Comparison of ENCODE assay signal across 12 cellular contexts in the genomic region with DNA sequence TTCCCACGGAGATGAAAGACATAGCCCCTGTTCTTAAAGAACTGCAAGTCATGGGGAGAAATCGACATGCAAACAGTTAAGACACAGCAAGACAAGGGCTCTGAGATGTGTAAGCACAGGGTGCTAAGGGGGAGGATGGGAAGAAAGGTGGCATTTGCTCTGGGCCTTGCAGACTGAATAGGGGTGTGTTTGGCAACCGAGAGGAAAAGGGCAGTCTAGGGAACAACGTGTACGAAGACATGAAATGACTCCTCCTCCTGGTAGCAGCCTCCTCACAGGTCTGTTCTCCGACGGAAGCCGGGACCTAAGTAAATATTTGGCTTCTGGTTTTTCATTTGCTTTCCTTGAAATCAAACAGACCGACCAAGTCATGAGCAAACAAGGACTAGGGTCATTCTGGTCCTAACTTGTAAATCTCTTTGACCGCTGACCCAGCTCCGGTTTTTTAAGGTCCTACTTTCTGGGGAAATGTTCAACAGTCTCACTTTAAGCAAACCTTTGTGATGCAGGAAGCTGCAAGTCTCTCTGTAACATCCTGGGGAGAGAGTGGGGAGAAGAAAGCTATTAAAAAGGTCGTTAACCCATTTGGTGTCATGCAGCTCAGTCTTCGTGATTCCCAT. TPM values are rescaled to one million over a fixed set of nuclear protein-coding genes. Genes with fewer than 3 reads are reported as not detected.
A peak's percentile ranks its signal among the peaks of the same experiment; 100 is the strongest.
DNase-seq lines count a peak whose midpoint lies in the region; ATAC-seq, FAIRE-seq and TF ChIP-seq lines count a peak whose summit lies in the region.
"Had no signal": no experiment of that assay in that cellular context is flagged by ENCODE, and none has a peak within 500 bp of the region (broad histone marks: within the 10 kb centered on the region; RNA-seq: fewer than 3 reads in every experiment).

No MANE protein-coding gene starts in this region.

- peak; percentile 50 for ATAC-seq in activated T-helper 17 cell treated with anti-CD3 and anti-CD28 coated beads, Interleukin-2, amount 50 U/mL, for 72 hours (replicated peaks)
- no peak for ATAC-seq in GM18907 (IDR thresholded peaks at IDR 0.05; ENCODE audit: unreplicated experiment)
- no peak for ATAC-seq in GM21526 (IDR thresholded peaks at IDR 0.05; ENCODE audit: low FRiP score, unreplicated experiment)

- in situ Hi-C loops in transverse colon (cut with MboI; ENCODE audit: low pct_ligation_motif_present in 1 of 4, low pct_unique_long_range_greater_than_20kb in 1 of 4, low sequenced_read_pairs in 3 of 4) = no loop called here

- H3K36me3 Mint-ChIP-seq in activated naive CD4-positive, alpha-beta T cell treated with anti-CD3 and anti-CD28 coated beads for 36 hours (ENCODE audit: low read depth) = no peaks in the 10 kb centered on the region
- no peaks in the 10 kb centered on the region for H3K36me3 Mint-ChIP-seq in activated T-helper 17 cell treated with anti-CD3 and anti-CD28 coated beads, Interleukin-2, amount 50 U/mL, for 72 hours (ENCODE audit: low read depth)
- H3K36me3 Mint-ChIP-seq: naive B cell had no signal

- H3K27me3 ChIP-seq in transverse colon = no peaks in the 10 kb centered on the region

- peak overlapping the region; percentile 56 for H3K4me3 Mint-ChIP-seq in activated naive CD4-positive, alpha-beta T cell treated with anti-CD3 and anti-CD28 coated beads for 36 hours
- peak overlapping the region; percentile 56 for H3K4me3 Mint-ChIP-seq in activated T-helper 17 cell treated with anti-CD3 and anti-CD28 coated beads, Interleukin-2, amount 50 U/mL, for 72 hours
- H3K4me3 Mint-ChIP-seq: naive B cell had no signal

- peaks cover 45% of the 10 kb centered on the region for H3K4me1 Mint-ChIP-seq in activated naive CD4-positive, alpha-beta T cell treated with anti-CD3 and anti-CD28 coated beads for 36 hours (ENCODE audit: low read depth)
- H3K4me1 Mint-ChIP-seq in activated T-helper 17 cell treated with anti-CD3 and anti-CD28 coated beads, Interleukin-2, amount 50 U/mL, for 72 hours = peaks cover 14% of the 10 kb centered on the region

- no peaks in the 10 kb centered on the region for H3K9me3 ChIP-seq in transverse colon

- TF ChIP-seq POLR2A in transverse colon (IDR thresholded peaks at IDR 0.05) = no peak

- H3K27ac Mint-ChIP-seq in activated naive CD4-positive, alpha-beta T cell treated with anti-CD3 and anti-CD28 coated beads for 36 hours = peak overlapping the region; percentile 15
- no peak overlapping the region for H3K27ac Mint-ChIP-seq in activated T-helper 17 cell treated with anti-CD3 and anti-CD28 coated beads, Interleukin-2, amount 50 U/mL, for 72 hours

- no peak overlapping the region for H3K4me3 ChIP-seq in transverse colon

- CTCF ChIA-PET in activated naive CD4-positive, alpha-beta T cell treated with anti-CD3 and anti-CD28 coated beads for 36 hours (lab: Charles Lee) = no interaction called here

- peak overlapping the region; percentile 17 to 58 (median 26) for H3K27ac ChIP-seq in transverse colon

- DNase-seq in activated naive CD4-positive, alpha-beta T cell treated with anti-CD3 and anti-CD28 coated beads for 36 hours = peak; percentile 36
- DNase-seq in activated naive CD4-positive, alpha-beta T cell (lab: John Stamatoyannopoulos, UW) = no peak
- DNase-seq in transverse colon (peak; percentile 18), cerebellum (ENCODE audit: low spot score) (no peak)
- DNase-seq: C1 segment of cervical spinal cord; naive B cell; NCI-H1436 treated with DMSO at 0.1 percent for 48 hours; stimulated activated CD8-positive, alpha-beta memory T cell treated with anti-CD3 and anti-CD28 coated beads, Interleukin-4, amount 100 ng/mL, for 48 hours had no signal

- peaks cover 4% of the 10 kb centered on the region for H3K27me3 Mint-ChIP-seq in activated naive CD4-positive, alpha-beta T cell treated with anti-CD3 and anti-CD28 coated beads for 36 hours (ENCODE audit: low read depth)
- peaks cover 18% of the 10 kb centered on the region for H3K27me3 Mint-ChIP-seq in activated T-helper 17 cell treated with anti-CD3 and anti-CD28 coated beads, Interleukin-2, amount 50 U/mL, for 72 hours

- H3K9me3 Mint-ChIP-seq in activated naive CD4-positive, alpha-beta T cell treated with anti-CD3 and anti-CD28 coated beads for 36 hours = no peaks in the 10 kb centered on the region
- H3K9me3 Mint-ChIP-seq in activated T-helper 17 cell treated with anti-CD3 and anti-CD28 coated beads, Interleukin-2, amount 50 U/mL, for 72 hours = no peaks in the 10 kb centered on the region

- peak; percentile 89 for FAIRE-seq in islet of Langerhans (lab: Jason Lieb, UNC)

- intact Hi-C loops in activated naive CD4-positive, alpha-beta T cell treated with anti-CD3 and anti-CD28 coated beads for 36 hours (cut with micrococcal nuclease) = loop anchor here (2.0 kb wide), 1 partner anchor 25 kb away; no protein-coding TSS in a partner anchor
- intact Hi-C loops in transverse colon (cut with DNase I; ENCODE audit: low total_unique reads) = no loop called here

- peaks cover 0 to 24% (median 8%) of the 10 kb centered on the region in 4 donors for H3K4me1 ChIP-seq in transverse colon

- no peak for TF ChIP-seq EP300 in transverse colon (IDR thresholded peaks at IDR 0.05; ENCODE audit: low read depth)

- no peaks in the 10 kb centered on the region for H3K36me3 ChIP-seq in transverse colon

- 11 to 19% methylated on average over 8 to 13 of the region's 13 CpGs for WGBS in transverse colon (ENCODE audit: low coverage in 1 of 2), 2 donors

- TF ChIP-seq CTCF in transverse colon (IDR thresholded peaks at IDR 0.05) = no peak

RNA-seq across cellular contexts. Expression of a gene that starts 19.7 kb away (rescaled TPM):
- total RNA-seq in activated naive CD4-positive, alpha-beta T cell treated with anti-CD3 and anti-CD28 coated beads for 36 hours = not detected
- not detected for total RNA-seq in activated T-helper 17 cell treated with anti-CD3 and anti-CD28 coated beads, Interleukin-2, amount 50 U/mL, for 72 hours
- 100 to 1,000 TPM in 3 of 4 donors, 10 to 100 TPM in 1; 37.8 to 385 (median 179) TPM for total RNA-seq in transverse colon
- total RNA-seq in cerebellum = 0.45 TPM

Comparison
In these comparisons a context has a peak if more than half of its experiments do, and no peak if none do; other contexts are left out.
1. DNase-seq: peak in activated naive CD4-positive, alpha-beta T cell treated with anti-CD3 and anti-CD28 coated beads for 36 hours (single experiment) and transverse colon (single experiment); none in activated naive CD4-positive, alpha-beta T cell (0 of 4) and cerebellum (single experiment).
2. RNA of a gene that starts 19.7 kb away (total RNA-seq): 37.8 to 385 TPM in transverse colon; 0.45 TPM in cerebellum (single experiment), not detected in activated naive CD4-positive, alpha-beta T cell treated with anti-CD3 and anti-CD28 coated beads for 36 hours and not detected in activated T-helper 17 cell treated with anti-CD3 and anti-CD28 coated beads, Interleukin-2, amount 50 U/mL, for 72 hours; every median in the first group is over 10 times any median in the second.